1 cellular context compared by ENCODE assay signal in the genomic region with DNA sequence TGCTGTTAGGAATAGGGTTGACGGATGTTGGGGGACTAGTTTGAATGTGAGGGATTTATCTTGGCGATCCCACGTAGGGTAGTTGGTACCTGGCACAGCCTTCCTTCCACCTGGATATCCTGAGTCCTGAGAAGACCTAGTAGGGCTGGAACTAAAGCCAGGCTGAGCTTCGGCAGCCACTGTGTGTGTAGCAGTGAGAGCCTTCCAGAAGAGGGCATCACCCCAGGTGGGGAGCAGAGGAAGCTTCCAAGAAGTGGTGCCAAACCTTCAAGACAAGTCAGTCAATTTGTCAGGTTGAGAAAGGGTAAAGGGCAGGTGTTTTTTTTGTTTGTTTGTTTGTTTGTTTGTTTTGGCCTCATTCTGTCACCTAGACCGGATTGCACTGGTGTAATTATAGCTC.
TF ChIP-seq lines count a peak whose summit lies in the region.

No MANE protein-coding gene starts in this region.

TF ChIP-seq in HCT116, 20 proteins besides CTCF, POLR2A, EP300 and RAD21 (continued from another document):
- TF ChIP-seq, protein P1, sequence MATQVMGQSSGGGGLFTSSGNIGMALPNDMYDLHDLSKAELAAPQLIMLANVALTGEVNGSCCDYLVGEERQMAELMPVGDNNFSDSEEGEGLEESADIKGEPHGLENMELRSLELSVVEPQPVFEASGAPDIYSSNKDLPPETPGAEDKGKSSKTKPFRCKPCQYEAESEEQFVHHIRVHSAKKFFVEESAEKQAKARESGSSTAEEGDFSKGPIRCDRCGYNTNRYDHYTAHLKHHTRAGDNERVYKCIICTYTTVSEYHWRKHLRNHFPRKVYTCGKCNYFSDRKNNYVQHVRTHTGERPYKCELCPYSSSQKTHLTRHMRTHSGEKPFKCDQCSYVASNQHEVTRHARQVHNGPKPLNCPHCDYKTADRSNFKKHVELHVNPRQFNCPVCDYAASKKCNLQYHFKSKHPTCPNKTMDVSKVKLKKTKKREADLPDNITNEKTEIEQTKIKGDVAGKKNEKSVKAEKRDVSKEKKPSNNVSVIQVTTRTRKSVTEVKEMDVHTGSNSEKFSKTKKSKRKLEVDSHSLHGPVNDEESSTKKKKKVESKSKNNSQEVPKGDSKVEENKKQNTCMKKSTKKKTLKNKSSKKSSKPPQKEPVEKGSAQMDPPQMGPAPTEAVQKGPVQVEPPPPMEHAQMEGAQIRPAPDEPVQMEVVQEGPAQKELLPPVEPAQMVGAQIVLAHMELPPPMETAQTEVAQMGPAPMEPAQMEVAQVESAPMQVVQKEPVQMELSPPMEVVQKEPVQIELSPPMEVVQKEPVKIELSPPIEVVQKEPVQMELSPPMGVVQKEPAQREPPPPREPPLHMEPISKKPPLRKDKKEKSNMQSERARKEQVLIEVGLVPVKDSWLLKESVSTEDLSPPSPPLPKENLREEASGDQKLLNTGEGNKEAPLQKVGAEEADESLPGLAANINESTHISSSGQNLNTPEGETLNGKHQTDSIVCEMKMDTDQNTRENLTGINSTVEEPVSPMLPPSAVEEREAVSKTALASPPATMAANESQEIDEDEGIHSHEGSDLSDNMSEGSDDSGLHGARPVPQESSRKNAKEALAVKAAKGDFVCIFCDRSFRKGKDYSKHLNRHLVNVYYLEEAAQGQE (IDR thresholded peaks at IDR 0.05; ENCODE audit: low read depth) = no peak
- TF ChIP-seq JUND (IDR thresholded peaks at IDR 0.05) (no peak), ELF1 (IDR thresholded peaks at IDR 0.05; ENCODE audit: borderline replicate concordance, low read depth) (no peak), EGR1 (IDR thresholded peaks at IDR 0.05; ENCODE audit: low read depth) (no peak)
TF ChIP-seq in HCT116: peak in this region for 0.
